In the genomic region with DNA sequence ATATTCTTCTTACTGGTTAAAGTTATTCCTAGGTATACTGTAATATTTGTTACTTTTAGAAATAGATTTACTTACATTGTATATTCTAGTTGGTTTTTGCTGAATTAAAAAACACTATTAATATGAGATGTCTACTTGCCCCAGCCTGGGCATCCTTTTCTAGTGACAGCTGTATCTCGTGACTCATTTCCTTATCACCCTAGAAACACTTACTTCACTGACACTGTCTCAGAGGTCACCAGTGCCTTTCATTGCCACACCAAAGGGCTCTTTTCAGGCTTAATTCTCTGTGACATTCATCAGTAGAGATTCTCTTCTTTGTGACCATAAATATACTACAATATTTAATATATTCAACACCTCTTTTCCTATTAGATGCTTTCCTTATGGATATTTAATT, we compare ENCODE assay signal across 21 cellular contexts.
"Had no signal": no experiment of that assay in that cellular context is flagged by ENCODE, and none has a peak within 500 bp of the region (broad histone marks: within the 10 kb centered on the region; RNA-seq: fewer than 3 reads in every experiment).

No MANE protein-coding gene starts in this region.

- H3K4me3 ChIP-seq: dorsolateral prefrontal cortex, gastrocnemius medialis, lung, pancreas, thoracic aorta, tibial nerve, upper lobe of left lung had no signal

- H3K4me1 ChIP-seq: pancreas, upper lobe of left lung had no signal

- H3K27ac Mint-ChIP-seq: endodermal cell; memory B cell; natural killer cell; progenitor cell of endocrine pancreas; stimulated activated naive B cell treated with anti-CD40 and anti-IgM and Interleukin-4, amounts not matched to agents 10 μg/mL and 1 μg/mL and 100 μg/mL, for 72 hours; stimulated activated naive CD8-positive, alpha-beta T cell treated with anti-CD3 and anti-CD28 coated beads, Interleukin-15, Interleukin-2, amounts not matched to agents 100 ng/mL and 50 ng/mL, for 24 hours had no signal

- H3K9me3 ChIP-seq: gastrocnemius medialis, pancreas, thoracic aorta, tibial nerve, upper lobe of left lung had no signal

- H3K4me3 Mint-ChIP-seq: endodermal cell; memory B cell; natural killer cell; stimulated activated naive B cell treated with anti-CD40 and anti-IgM and Interleukin-4, amounts not matched to agents 10 μg/mL and 1 μg/mL and 100 μg/mL, for 72 hours; stimulated activated naive CD8-positive, alpha-beta T cell treated with anti-CD3 and anti-CD28 coated beads, Interleukin-15, Interleukin-2, amounts not matched to agents 100 ng/mL and 50 ng/mL, for 24 hours had no signal

- H3K36me3 ChIP-seq: gastrocnemius medialis, pancreas, thoracic aorta, tibial nerve, upper lobe of left lung had no signal

- H3K36me3 Mint-ChIP-seq: memory B cell; natural killer cell; stimulated activated naive B cell treated with anti-CD40 and anti-IgM and Interleukin-4, amounts not matched to agents 10 μg/mL and 1 μg/mL and 100 μg/mL, for 72 hours had no signal

- H3K4me1 Mint-ChIP-seq: memory B cell; natural killer cell; stimulated activated naive B cell treated with anti-CD40 and anti-IgM and Interleukin-4, amounts not matched to agents 10 μg/mL and 1 μg/mL and 100 μg/mL, for 72 hours had no signal

- H3K27me3 Mint-ChIP-seq: memory B cell; stimulated activated naive B cell treated with anti-CD40 and anti-IgM and Interleukin-4, amounts not matched to agents 10 μg/mL and 1 μg/mL and 100 μg/mL, for 72 hours; stimulated activated naive CD8-positive, alpha-beta T cell treated with anti-CD3 and anti-CD28 coated beads, Interleukin-15, Interleukin-2, amounts not matched to agents 100 ng/mL and 50 ng/mL, for 24 hours had no signal

- H3K27me3 ChIP-seq: gastrocnemius medialis, pancreas, tibial nerve, upper lobe of left lung had no signal

- ATAC-seq: esophagus mucosa; gastrocnemius medialis; natural killer cell; pancreas; stimulated activated naive B cell treated with anti-CD40 and anti-IgM and Interleukin-4, amounts not matched to agents 10 μg/mL and 1 μg/mL and 100 μg/mL, for 72 hours had no signal

- DNase-seq: dorsolateral prefrontal cortex; effector CD8-positive, alpha-beta T cell; endodermal cell; foreskin fibroblast; gastrocnemius medialis; head of caudate nucleus; natural killer cell; pancreas; small intestine; stimulated activated CD4-positive, alpha-beta T cell treated with anti-CD3 and anti-CD28 coated beads, Interleukin-15, amount 100 ng/mL, for 24 hours; stimulated activated CD4-positive, alpha-beta T cell treated with anti-CD3 and anti-CD28 coated beads, Interleukin-2, amount 100 ng/mL, for 48 hours; stimulated activated naive B cell treated with anti-CD40 and anti-IgM and Interleukin-4, amounts not matched to agents 10 μg/mL and 1 μg/mL and 100 μg/mL, for 72 hours; upper lobe of left lung had no signal

- H3K27ac ChIP-seq: dorsolateral prefrontal cortex, epithelial cell of prostate, gastrocnemius medialis, pancreas, thoracic aorta, tibial nerve, upper lobe of left lung had no signal
